Comparison of ENCODE assay signal across 1 cellular context in genomic region chr1:57986432-57986831, GRCh38.
TF ChIP-seq lines count a peak whose summit lies in the region.

No MANE protein-coding gene starts in this region.

TF ChIP-seq in WTC11, 78 proteins besides CTCF, POLR2A, EP300 and RAD21 (continued from another document):
- TF ChIP-seq ATF6 (CRISPR knock-in tag; IDR thresholded peaks at IDR 0.05) (no peak), ZNF317 (CRISPR knock-in tag; IDR thresholded peaks at IDR 0.05; ENCODE audit: borderline replicate concordance, low read depth) (no peak), CREM (CRISPR knock-in tag; IDR thresholded peaks at IDR 0.05) (no peak), JAZF1 (CRISPR knock-in tag; IDR thresholded peaks at IDR 0.05) (no peak)
